In genomic region chr17:27633312-27634025, GRCh38 we compare ENCODE assay signal across 12 cellular contexts. TPM values are rescaled to one million over a fixed set of nuclear protein-coding genes. Genes with fewer than 3 reads are reported as not detected.
A peak's percentile ranks its signal among the peaks of the same experiment; 100 is the strongest.
DNase-seq lines count a peak whose midpoint lies in the region; FAIRE-seq and TF ChIP-seq lines count a peak whose summit lies in the region.
"Had no signal": no experiment of that assay in that cellular context is flagged by ENCODE, and none has a peak within 500 bp of the region (broad histone marks: within the 10 kb centered on the region; RNA-seq: fewer than 3 reads in every experiment).

No MANE protein-coding gene starts in this region.

- no peak for FAIRE-seq in RCC 7860 (lab: Jason Lieb, UNC)

- no peak overlapping the region for H3K4me3 Mint-ChIP-seq in neural crest cell

- H3K36me3 Mint-ChIP-seq in neural crest cell (ENCODE audit: low read depth) = no peaks in the 10 kb centered on the region

- no peaks in the 10 kb centered on the region for H3K36me3 ChIP-seq in Peyer's patch
- H3K36me3 ChIP-seq: SJCRH30 had no signal

- H3K9me3 ChIP-seq in Peyer's patch = no peaks in the 10 kb centered on the region
- H3K9me3 ChIP-seq: SJCRH30 had no signal

- H3K27me3 ChIP-seq in Peyer's patch = no peaks in the 10 kb centered on the region
- H3K27me3 ChIP-seq: SJCRH30 had no signal

- H3K27ac ChIP-seq in Peyer's patch = peak overlapping the region; percentile 77 to 90 (median 83)
- H3K27ac ChIP-seq: SJCRH30 had no signal

- no peak for TF ChIP-seq POLR2A in Peyer's patch (IDR thresholded peaks at IDR 0.05)

- H3K27me3 Mint-ChIP-seq in neural crest cell (ENCODE audit: low read depth) = no peaks in the 10 kb centered on the region
- H3K27me3 Mint-ChIP-seq: progenitor cell of endocrine pancreas had no signal

- TF ChIP-seq CTCF in Peyer's patch (IDR thresholded peaks at IDR 0.05) = no peak
- no peak for TF ChIP-seq CTCF in fibroblast of mammary gland (conservative IDR thresholded peaks at IDR 0.05; ENCODE audit: control insufficient read depth, insufficient read depth, low read depth, low read length)
- no peak for TF ChIP-seq CTCF in neural crest cell (conservative IDR thresholded peaks at IDR 0.05)

- peaks cover 0 to 57% (median 8%) of the 10 kb centered on the region in 4 donors for H3K4me1 ChIP-seq in Peyer's patch
- H3K4me1 ChIP-seq: SJCRH30 had no signal

- DNase-seq in C1 segment of cervical spinal cord (lab: John Stamatoyannopoulos, UW) (peak in 8 of 14 donors; percentile 7 to 65 (median 30)), Peyer's patch (no peak), fibroblast of mammary gland (ENCODE audit: low read depth) (peak; percentile 44), neural crest cell (ENCODE audit: low read depth, low spot score) (no peak), SHP77 treated with DMSO at 0.1 percent for 48 hours (lab: John Stamatoyannopoulos, UW) (no peak), RCC 7860 (ENCODE audit: low spot score) (no peak), HT-29 (ENCODE audit: low spot score) (no peak), NCI-H146 treated with DMSO at 0.1 percent for 48 hours (lab: John Stamatoyannopoulos, UW; ENCODE audit: unreplicated experiment) (no peak)
- DNase-seq: DMS153; SJCRH30; stimulated activated CD8-positive, alpha-beta memory T cell treated with anti-CD3 and anti-CD28 coated beads, Interleukin-4, amount 100 ng/mL, for 48 hours had no signal

- peak overlapping the region; percentile 19 for H3K27ac Mint-ChIP-seq in neural crest cell (ENCODE audit: unreplicated experiment)

- H3K9me3 Mint-ChIP-seq in neural crest cell = no peaks in the 10 kb centered on the region

- peaks cover 6% of the 10 kb centered on the region for H3K4me1 Mint-ChIP-seq in neural crest cell

- no peak overlapping the region for H3K4me3 ChIP-seq in Peyer's patch
- no peak overlapping the region for H3K4me3 ChIP-seq in fibroblast of mammary gland (ENCODE audit: control insufficient read depth, low read depth, low read length)
- H3K4me3 ChIP-seq: SJCRH30 had no signal

RNA-seq across cellular contexts. Expression of gene LGALS9, which starts 2.5 kb away (rescaled TPM):
- total RNA-seq in Peyer's patch (100 to 1,000 TPM; 121 to 214 (median 144) TPM), neural crest cell (0.84 and 2.1 TPM in 2 replicates)
- 58.5 and 61.4 TPM in 2 replicates for total RNA-seq in HT-29 (2014; rRNA removed; shearing (Covaris generic))

Comparison
In these comparisons a context has a peak if more than half of its experiments do, and no peak if none do; other contexts are left out.
1. DNase-seq: peak in C1 segment of cervical spinal cord (8 of 14) and fibroblast of mammary gland (single experiment); none in Peyer's patch (0 of 3), neural crest cell (single experiment), SHP77 treated with DMSO at 0.1 percent for 48 hours (single experiment), RCC 7860 (single experiment), HT-29 (single experiment) and NCI-H146 treated with DMSO at 0.1 percent for 48 hours (single experiment).
2. RNA of gene LGALS9, which starts 2.5 kb away (total RNA-seq): 121 to 214 TPM in Peyer's patch and 58.5 to 61.4 TPM in HT-29; 0.84 to 2.1 TPM in neural crest cell; every median in the first group is over 10 times any median in the second.